ENCODE assay signal across 19 cellular contexts in the genomic region with DNA sequence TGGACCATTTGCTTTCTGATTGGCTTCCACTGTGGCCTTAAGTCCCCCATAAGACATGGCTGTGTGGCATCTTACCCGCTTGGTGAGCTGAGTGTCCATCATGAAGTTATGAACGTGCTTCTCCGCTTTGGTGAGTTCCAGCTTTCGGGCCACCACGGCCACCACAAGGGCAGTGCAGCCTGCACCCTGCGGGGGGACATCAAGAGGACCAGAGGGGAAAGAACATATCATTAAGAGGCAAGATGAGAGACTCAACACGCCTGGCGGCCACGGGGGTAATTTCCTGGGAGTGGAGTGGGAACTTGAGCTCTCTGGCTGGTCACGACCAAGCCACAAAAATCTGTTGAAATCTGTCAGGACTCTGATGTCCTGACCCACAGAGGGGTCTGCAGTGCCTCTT.
"Had no signal": no experiment of that assay in that cellular context is flagged by ENCODE, and none has a peak within 500 bp of the region (broad histone marks: within the 10 kb centered on the region; RNA-seq: fewer than 3 reads in every experiment).

No MANE protein-coding gene starts in this region.

- H3K27me3 ChIP-seq: adrenal gland, foreskin keratinocyte, hepatocyte, neural progenitor cell, SJCRH30, upper lobe of right lung had no signal

- H3K4me1 ChIP-seq: foreskin keratinocyte, prostate gland had no signal

- ATAC-seq: right cardiac atrium, T-helper 17 cell, upper lobe of right lung had no signal

- H3K27ac Mint-ChIP-seq: activated naive CD4-positive, alpha-beta T cell treated with anti-CD3 and anti-CD28 coated beads, Interleukin-2, amount 10 ng/mL, durations not matched to agents 7 days and 5 days; endodermal cell; mesothelial cell of epicardium; neural progenitor cell; stimulated activated effector memory CD8-positive, alpha-beta T cell treated with anti-CD3 and anti-CD28 coated beads, Interleukin-12 subunit alpha, Interleukin-12 subunit beta, amount 100 ng/mL, for 72 hours; T-helper 17 cell had no signal

- H3K36me3 Mint-ChIP-seq: activated naive CD4-positive, alpha-beta T cell treated with anti-CD3 and anti-CD28 coated beads, Interleukin-2, amount 10 ng/mL, durations not matched to agents 7 days and 5 days; mesothelial cell of epicardium; stimulated activated effector memory CD8-positive, alpha-beta T cell treated with anti-CD3 and anti-CD28 coated beads, Interleukin-12 subunit alpha, Interleukin-12 subunit beta, amount 100 ng/mL, for 72 hours had no signal

- H3K9me3 ChIP-seq: adrenal gland, prostate gland, SJCRH30, upper lobe of right lung had no signal

- H3K9ac ChIP-seq: neural progenitor cell had no signal

- DNase-seq: activated CD8-positive, alpha-beta memory T cell treated with anti-CD3 and anti-CD28 coated beads, Interleukin-2, amount 50 U/mL, for 4 hours; activated naive CD4-positive, alpha-beta T cell treated with anti-CD3 and anti-CD28 coated beads, Interleukin-2, amount 10 ng/mL, durations not matched to agents 7 days and 5 days; activated T-cell treated with anti-CD3 and anti-CD28 coated beads, Interleukin-2, amount 50 U/mL, for 4 hours; adrenal gland; endodermal cell; small intestine; stimulated activated CD4-positive, alpha-beta T cell treated with anti-CD3 and anti-CD28 coated beads, Interleukin-2, amount 100 ng/mL, for 48 hours; T-helper 17 cell; upper lobe of right lung had no signal

- H3K9me3 Mint-ChIP-seq: activated naive CD4-positive, alpha-beta T cell treated with anti-CD3 and anti-CD28 coated beads, Interleukin-2, amount 10 ng/mL, durations not matched to agents 7 days and 5 days; activated T-cell treated with anti-CD3 and anti-CD28 coated beads, Interleukin-2, amount 50 U/mL, for 4 hours; endodermal cell; mesothelial cell of epicardium; neural progenitor cell; stimulated activated effector memory CD8-positive, alpha-beta T cell treated with anti-CD3 and anti-CD28 coated beads, Interleukin-12 subunit alpha, Interleukin-12 subunit beta, amount 100 ng/mL, for 72 hours had no signal

- H3K4me2 ChIP-seq: hepatocyte, neural progenitor cell had no signal

- H3K79me2 ChIP-seq: hepatocyte had no signal

- H3K4me3 Mint-ChIP-seq: activated naive CD4-positive, alpha-beta T cell treated with anti-CD3 and anti-CD28 coated beads, Interleukin-2, amount 10 ng/mL, durations not matched to agents 7 days and 5 days; activated T-cell treated with anti-CD3 and anti-CD28 coated beads, Interleukin-2, amount 50 U/mL, for 4 hours; endodermal cell; mesothelial cell of epicardium; neural progenitor cell; stimulated activated effector memory CD8-positive, alpha-beta T cell treated with anti-CD3 and anti-CD28 coated beads, Interleukin-12 subunit alpha, Interleukin-12 subunit beta, amount 100 ng/mL, for 72 hours; T-helper 17 cell had no signal

- H2AFZ ChIP-seq: hepatocyte, neural progenitor cell had no signal

- H3K27ac ChIP-seq: adrenal gland, epithelial cell of prostate, foreskin keratinocyte, hepatocyte, neural progenitor cell, prostate gland, SJCRH30, upper lobe of right lung had no signal

- H3K4me3 ChIP-seq: adrenal gland, hepatocyte, lung, neural progenitor cell, prostate gland, SJCRH30, upper lobe of right lung had no signal

- H3K36me3 ChIP-seq: adrenal gland, neural progenitor cell, prostate gland, upper lobe of right lung had no signal
